In genomic region chr1:101025680-101026393, GRCh38 we compare ENCODE assay signal across 1 cellular context.
TF ChIP-seq lines count a peak whose summit lies in the region.

Gene DPH5, minus strand, starts transcription at chr1:101025784. Its CDS starts 341 bp downstream, at chr1:101025443.

TF ChIP-seq in H1, 55 proteins besides CTCF, POLR2A, EP300 and RAD21 (continued from another document):
- TF ChIP-seq BACH1 (IDR thresholded peaks at IDR 0.05; ENCODE audit: low read length) = no peak
- TF ChIP-seq ATF3 (IDR thresholded peaks at IDR 0.05; ENCODE audit: insufficient read depth, low read depth, low read length) = peak; percentile 93
- no peak; the same call in 1 of the 2 replicates for TF ChIP-seq E2F6 (IDR thresholded peaks at IDR 0.05)
- TF ChIP-seq SAP30 (IDR thresholded peaks at IDR 0.05; ENCODE audit: insufficient read depth, insufficient replicate concordance, low read length) = peak; percentile 88
- TF ChIP-seq TCF12 (IDR thresholded peaks at IDR 0.05; ENCODE audit: low read depth, low read length) = 0 out of 2 replicates have a peak, but pooled peaks have one; percentile 11
- peak; percentile 93 for TF ChIP-seq TAF7 (optimal IDR thresholded peaks at IDR 0.05; ENCODE audit: borderline replicate concordance, low read depth, low read length)
- TF ChIP-seq TAF1 (IDR thresholded peaks at IDR 0.05; ENCODE audit: low read depth, low read length) = peak; percentile 97
- TF ChIP-seq ASH2L (IDR thresholded peaks at IDR 0.05; ENCODE audit: low read length) = peak; percentile 91
- TF ChIP-seq JUN (IDR thresholded peaks at IDR 0.05; ENCODE audit: low read depth, low read length) = no peak
- no peak for TF ChIP-seq EGR1 (IDR thresholded peaks at IDR 0.05; ENCODE audit: borderline replicate concordance, low read depth, low read length)
- TF ChIP-seq KDM1A (IDR thresholded peaks at IDR 0.05; ENCODE audit: borderline replicate concordance, low read length) = no peak
- TF ChIP-seq CREB1 (IDR thresholded peaks at IDR 0.05) = 0 out of 2 replicates have a peak, but pooled peaks have one; percentile 31
- TF ChIP-seq JUND (IDR thresholded peaks at IDR 0.05; ENCODE audit: low read length) = peak; percentile 19; the same call in 1 of the 2 replicates
- peak; percentile 84 for TF ChIP-seq KDM4A (IDR thresholded peaks at IDR 0.05; ENCODE audit: low read depth, low read length, severe bottlenecking)
- TF ChIP-seq PHF8 (conservative IDR thresholded peaks at IDR 0.05; ENCODE audit: low read depth, low read length) = peak; percentile 99
- TF ChIP-seq POLR2AphosphoS5 (IDR thresholded peaks at IDR 0.05; ENCODE audit: low read depth, low read length) = peak; percentile 91
- TF ChIP-seq TBP (IDR thresholded peaks at IDR 0.05; ENCODE audit: low read depth, low read length) = peak; percentile 95
- peak in 1 of 2 experiments; percentile 1; a peak in 1 of 4 replicates for TF ChIP-seq HDAC2 (IDR thresholded peaks at IDR 0.05; ENCODE audit: borderline replicate concordance in 1 of 2, low read depth in 2 of 2, low read length in 2 of 2)
